In the genomic region with DNA sequence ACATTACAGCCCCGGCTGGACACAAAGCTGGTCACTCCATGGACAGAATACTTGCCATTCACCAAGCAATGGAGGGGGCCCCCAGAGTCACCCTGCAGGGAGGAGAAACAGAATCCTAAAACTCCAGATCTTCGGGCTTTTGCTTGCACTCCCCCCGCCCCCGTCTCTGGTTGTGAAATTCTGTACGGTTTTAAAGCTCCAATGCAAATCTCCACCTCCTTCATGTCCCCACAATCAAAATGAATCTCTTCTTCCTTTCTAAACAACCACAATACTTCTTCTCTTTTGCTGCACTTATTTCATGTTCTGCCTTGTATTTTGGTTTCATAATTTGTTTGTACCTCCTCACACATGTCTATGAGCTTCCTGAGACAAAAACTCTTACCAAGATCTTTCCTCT, we compare ENCODE assay signal across 1 cellular context.
TF ChIP-seq lines count a peak whose summit lies in the region.

No MANE protein-coding gene starts in this region.

TF ChIP-seq in GM23338, 12 proteins besides CTCF, POLR2A, EP300 and RAD21 (continued from another document):
- TF ChIP-seq, protein P1, sequence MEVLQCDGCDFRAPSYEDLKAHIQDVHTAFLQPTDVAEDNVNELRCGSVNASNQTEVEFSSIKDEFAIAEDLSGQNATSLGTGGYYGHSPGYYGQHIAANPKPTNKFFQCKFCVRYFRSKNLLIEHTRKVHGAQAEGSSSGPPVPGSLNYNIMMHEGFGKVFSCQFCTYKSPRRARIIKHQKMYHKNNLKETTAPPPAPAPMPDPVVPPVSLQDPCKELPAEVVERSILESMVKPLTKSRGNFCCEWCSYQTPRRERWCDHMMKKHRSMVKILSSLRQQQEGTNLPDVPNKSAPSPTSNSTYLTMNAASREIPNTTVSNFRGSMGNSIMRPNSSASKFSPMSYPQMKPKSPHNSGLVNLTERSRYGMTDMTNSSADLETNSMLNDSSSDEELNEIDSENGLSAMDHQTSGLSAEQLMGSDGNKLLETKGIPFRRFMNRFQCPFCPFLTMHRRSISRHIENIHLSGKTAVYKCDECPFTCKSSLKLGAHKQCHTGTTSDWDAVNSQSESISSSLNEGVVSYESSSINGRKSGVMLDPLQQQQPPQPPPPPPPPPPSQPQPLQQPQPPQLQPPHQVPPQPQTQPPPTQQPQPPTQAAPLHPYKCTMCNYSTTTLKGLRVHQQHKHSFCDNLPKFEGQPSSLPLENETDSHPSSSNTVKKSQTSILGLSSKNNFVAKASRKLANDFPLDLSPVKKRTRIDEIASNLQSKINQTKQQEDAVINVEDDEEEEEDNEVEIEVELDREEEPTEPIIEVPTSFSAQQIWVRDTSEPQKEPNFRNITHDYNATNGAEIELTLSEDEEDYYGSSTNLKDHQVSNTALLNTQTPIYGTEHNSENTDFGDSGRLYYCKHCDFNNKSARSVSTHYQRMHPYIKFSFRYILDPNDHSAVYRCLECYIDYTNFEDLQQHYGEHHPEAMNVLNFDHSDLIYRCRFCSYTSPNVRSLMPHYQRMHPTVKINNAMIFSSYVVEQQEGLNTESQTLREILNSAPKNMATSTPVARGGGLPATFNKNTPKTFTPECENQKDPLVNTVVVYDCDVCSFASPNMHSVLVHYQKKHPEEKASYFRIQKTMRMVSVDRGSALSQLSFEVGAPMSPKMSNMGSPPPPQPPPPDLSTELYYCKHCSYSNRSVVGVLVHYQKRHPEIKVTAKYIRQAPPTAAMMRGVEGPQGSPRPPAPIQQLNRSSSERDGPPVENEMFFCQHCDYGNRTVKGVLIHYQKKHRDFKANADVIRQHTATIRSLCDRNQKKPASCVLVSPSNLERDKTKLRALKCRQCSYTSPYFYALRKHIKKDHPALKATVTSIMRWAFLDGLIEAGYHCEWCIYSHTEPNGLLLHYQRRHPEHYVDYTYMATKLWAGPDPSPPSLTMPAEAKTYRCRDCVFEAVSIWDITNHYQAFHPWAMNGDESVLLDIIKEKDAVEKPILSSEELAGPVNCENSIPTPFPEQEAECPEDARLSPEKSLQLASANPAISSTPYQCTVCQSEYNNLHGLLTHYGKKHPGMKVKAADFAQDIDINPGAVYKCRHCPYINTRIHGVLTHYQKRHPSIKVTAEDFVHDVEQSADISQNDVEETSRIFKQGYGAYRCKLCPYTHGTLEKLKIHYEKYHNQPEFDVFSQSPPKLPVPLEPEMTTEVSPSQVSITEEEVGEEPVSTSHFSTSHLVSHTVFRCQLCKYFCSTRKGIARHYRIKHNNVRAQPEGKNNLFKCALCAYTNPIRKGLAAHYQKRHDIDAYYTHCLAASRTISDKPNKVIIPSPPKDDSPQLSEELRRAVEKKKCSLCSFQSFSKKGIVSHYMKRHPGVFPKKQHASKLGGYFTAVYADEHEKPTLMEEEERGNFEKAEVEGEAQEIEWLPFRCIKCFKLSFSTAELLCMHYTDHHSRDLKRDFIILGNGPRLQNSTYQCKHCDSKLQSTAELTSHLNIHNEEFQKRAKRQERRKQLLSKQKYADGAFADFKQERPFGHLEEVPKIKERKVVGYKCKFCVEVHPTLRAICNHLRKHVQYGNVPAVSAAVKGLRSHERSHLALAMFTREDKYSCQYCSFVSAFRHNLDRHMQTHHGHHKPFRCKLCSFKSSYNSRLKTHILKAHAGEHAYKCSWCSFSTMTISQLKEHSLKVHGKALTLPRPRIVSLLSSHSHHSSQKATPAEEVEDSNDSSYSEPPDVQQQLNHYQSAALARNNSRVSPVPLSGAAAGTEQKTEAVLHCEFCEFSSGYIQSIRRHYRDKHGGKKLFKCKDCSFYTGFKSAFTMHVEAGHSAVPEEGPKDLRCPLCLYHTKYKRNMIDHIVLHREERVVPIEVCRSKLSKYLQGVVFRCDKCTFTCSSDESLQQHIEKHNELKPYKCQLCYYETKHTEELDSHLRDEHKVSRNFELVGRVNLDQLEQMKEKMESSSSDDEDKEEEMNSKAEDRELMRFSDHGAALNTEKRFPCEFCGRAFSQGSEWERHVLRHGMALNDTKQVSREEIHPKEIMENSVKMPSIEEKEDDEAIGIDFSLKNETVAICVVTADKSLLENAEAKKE (CRISPR knock-in tag; IDR thresholded peaks at IDR 0.05), result no peak
- TF ChIP-seq, protein P2, sequence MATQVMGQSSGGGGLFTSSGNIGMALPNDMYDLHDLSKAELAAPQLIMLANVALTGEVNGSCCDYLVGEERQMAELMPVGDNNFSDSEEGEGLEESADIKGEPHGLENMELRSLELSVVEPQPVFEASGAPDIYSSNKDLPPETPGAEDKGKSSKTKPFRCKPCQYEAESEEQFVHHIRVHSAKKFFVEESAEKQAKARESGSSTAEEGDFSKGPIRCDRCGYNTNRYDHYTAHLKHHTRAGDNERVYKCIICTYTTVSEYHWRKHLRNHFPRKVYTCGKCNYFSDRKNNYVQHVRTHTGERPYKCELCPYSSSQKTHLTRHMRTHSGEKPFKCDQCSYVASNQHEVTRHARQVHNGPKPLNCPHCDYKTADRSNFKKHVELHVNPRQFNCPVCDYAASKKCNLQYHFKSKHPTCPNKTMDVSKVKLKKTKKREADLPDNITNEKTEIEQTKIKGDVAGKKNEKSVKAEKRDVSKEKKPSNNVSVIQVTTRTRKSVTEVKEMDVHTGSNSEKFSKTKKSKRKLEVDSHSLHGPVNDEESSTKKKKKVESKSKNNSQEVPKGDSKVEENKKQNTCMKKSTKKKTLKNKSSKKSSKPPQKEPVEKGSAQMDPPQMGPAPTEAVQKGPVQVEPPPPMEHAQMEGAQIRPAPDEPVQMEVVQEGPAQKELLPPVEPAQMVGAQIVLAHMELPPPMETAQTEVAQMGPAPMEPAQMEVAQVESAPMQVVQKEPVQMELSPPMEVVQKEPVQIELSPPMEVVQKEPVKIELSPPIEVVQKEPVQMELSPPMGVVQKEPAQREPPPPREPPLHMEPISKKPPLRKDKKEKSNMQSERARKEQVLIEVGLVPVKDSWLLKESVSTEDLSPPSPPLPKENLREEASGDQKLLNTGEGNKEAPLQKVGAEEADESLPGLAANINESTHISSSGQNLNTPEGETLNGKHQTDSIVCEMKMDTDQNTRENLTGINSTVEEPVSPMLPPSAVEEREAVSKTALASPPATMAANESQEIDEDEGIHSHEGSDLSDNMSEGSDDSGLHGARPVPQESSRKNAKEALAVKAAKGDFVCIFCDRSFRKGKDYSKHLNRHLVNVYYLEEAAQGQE (IDR thresholded peaks at IDR 0.05; ENCODE audit: unreplicated experiment), result no peak
- TF ChIP-seq ZNF114 (CRISPR knock-in tag; IDR thresholded peaks at IDR 0.05) (no peak), POLR2AphosphoS5 (IDR thresholded peaks at IDR 0.05; ENCODE audit: low read depth) (no peak), EZH2 (IDR thresholded peaks at IDR 0.05; ENCODE audit: low read depth, unreplicated experiment) (no peak), NANOG (IDR thresholded peaks at IDR 0.05; ENCODE audit: borderline replicate concordance) (no peak), EZH2phosphoT487 (IDR thresholded peaks at IDR 0.05; ENCODE audit: unreplicated experiment) (no peak), STAT1 (IDR thresholded peaks at IDR 0.05; ENCODE audit: unreplicated experiment) (no peak), CREB1 (CRISPR knock-in tag; IDR thresholded peaks at IDR 0.05; ENCODE audit: low read depth) (no peak)
- TF ChIP-seq, protein P3, sequence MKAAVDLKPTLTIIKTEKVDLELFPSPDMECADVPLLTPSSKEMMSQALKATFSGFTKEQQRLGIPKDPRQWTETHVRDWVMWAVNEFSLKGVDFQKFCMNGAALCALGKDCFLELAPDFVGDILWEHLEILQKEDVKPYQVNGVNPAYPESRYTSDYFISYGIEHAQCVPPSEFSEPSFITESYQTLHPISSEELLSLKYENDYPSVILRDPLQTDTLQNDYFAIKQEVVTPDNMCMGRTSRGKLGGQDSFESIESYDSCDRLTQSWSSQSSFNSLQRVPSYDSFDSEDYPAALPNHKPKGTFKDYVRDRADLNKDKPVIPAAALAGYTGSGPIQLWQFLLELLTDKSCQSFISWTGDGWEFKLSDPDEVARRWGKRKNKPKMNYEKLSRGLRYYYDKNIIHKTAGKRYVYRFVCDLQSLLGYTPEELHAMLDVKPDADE (IDR thresholded peaks at IDR 0.05), result no peak
